In genomic region chr14:100906420-100906819, GRCh38 we compare ENCODE assay signal across 15 cellular contexts. TPM values are rescaled to one million over a fixed set of nuclear protein-coding genes. Genes with fewer than 3 reads are reported as not detected.
DNase-seq lines count a peak whose midpoint lies in the region; ATAC-seq, FAIRE-seq and TF ChIP-seq lines count a peak whose summit lies in the region.
"Had no signal": no experiment of that assay in that cellular context is flagged by ENCODE, and none has a peak within 500 bp of the region (broad histone marks: within the 10 kb centered on the region; RNA-seq: fewer than 3 reads in every experiment).

No MANE protein-coding gene starts in this region.

- H2AFZ ChIP-seq in endothelial cell of umbilical vein (ENCODE audit: low read depth, low read length): no peak overlapping the region

- H3K27me3 ChIP-seq in cardiac muscle cell (peaks cover 35% of the 10 kb centered on the region), endothelial cell of umbilical vein (ENCODE audit: control insufficient read depth in 2 of 2, insufficient read depth in 2 of 2, low read length in 2 of 2) (peaks cover 0 to 3% of the 10 kb centered on the region in 2 experiments), testis (no peaks in the 10 kb centered on the region)
- H3K27me3 ChIP-seq: SJSA1 had no signal

- no peak overlapping the region for H3K4me2 ChIP-seq in endothelial cell of umbilical vein (ENCODE audit: insufficient read depth, low read length)

- H3K4me3 ChIP-seq in cardiac muscle cell: no peak overlapping the region
- no peak overlapping the region for H3K4me3 ChIP-seq in endothelial cell of umbilical vein (replicated peaks in 1 of 3; ENCODE audit: insufficient read depth in 1 of 3, low read depth in 1 of 3, low read length in 3 of 3)
- no peak overlapping the region for H3K4me3 ChIP-seq in testis
- H3K4me3 ChIP-seq: SJSA1 had no signal

- no TSS peak for BruUV-seq in endothelial cell of umbilical vein (replicated peaks; lab: Mats Ljungman, UMichigan)

- WGBS in testis, 2 donors: 77 to 94% methylated on average over 3 to 6 of the region's 6 CpGs

- TF ChIP-seq CTCF in cardiac muscle cell (IDR thresholded peaks at IDR 0.05; ENCODE audit: low read depth, low read length) (peak; percentile 10), endothelial cell of umbilical vein (IDR thresholded peaks at IDR 0.05; ENCODE audit: extremely low read depth in 1 of 2, insufficient read depth in 1 of 2, low read depth in 1 of 2, low read length in 2 of 2) (peak; percentile 23 to 28), testis (IDR thresholded peaks at IDR 0.05) (no peak)

- intact Hi-C loops in cardiac septum (cut with DNase I) (no loop called here), endothelial cell of umbilical vein (cut with micrococcal nuclease) (loop anchor here (1.0 kb wide), 1 partner anchor 329 kb away; no protein-coding TSS in a partner anchor), testis (cut with DNase I; ENCODE audit: low total_unique reads) (no loop called here)

- dilution Hi-C loops in endothelial cell of umbilical vein (cut with MboI; ENCODE audit: extremely low pct_ligation_motif_present, low sequenced_read_pairs): no loop called here

- H3K27ac ChIP-seq in cardiac muscle cell (no peak overlapping the region), endothelial cell of umbilical vein (ENCODE audit: insufficient read depth, low read depth, low read length) (no peak overlapping the region), testis (no peak overlapping the region)
- H3K27ac ChIP-seq: SJSA1 had no signal

- no peaks in the 10 kb centered on the region for H3K79me2 ChIP-seq in endothelial cell of umbilical vein (ENCODE audit: control insufficient read depth, insufficient read depth, low read length)

- CTCF ChIA-PET in endothelial cell of umbilical vein (lab: Charles Lee): interaction anchor here (1.4 to 3.2 kb wide), 2 partner anchors 233 to 329 kb away, joined by 3 to 41 read pairs; no protein-coding TSS in a partner anchor

- no peaks in the 10 kb centered on the region for H3K9me3 ChIP-seq in cardiac muscle cell (ENCODE audit: low read depth)
- no peaks in the 10 kb centered on the region for H3K9me3 ChIP-seq in endothelial cell of umbilical vein (replicated peaks; ENCODE audit: control insufficient read depth, insufficient read depth, low read length)
- H3K9me3 ChIP-seq in testis: no peaks in the 10 kb centered on the region
- H3K9me3 ChIP-seq: SJSA1 had no signal

- H3K4me1 ChIP-seq in cardiac muscle cell (ENCODE audit: low read depth) (peaks cover 5% of the 10 kb centered on the region), endothelial cell of umbilical vein (ENCODE audit: control insufficient read depth, extremely low read depth, insufficient read depth, low read length) (no peaks in the 10 kb centered on the region), testis (peaks cover 3% of the 10 kb centered on the region)
- H3K4me1 ChIP-seq: SJSA1 had no signal

- POLR2A ChIA-PET in endothelial cell of umbilical vein (lab: Charles Lee): no interaction called here

- ATAC-seq in GM21717 (IDR thresholded peaks at IDR 0.05; ENCODE audit: unreplicated experiment): no peak
- ATAC-seq: stimulated activated memory B cell treated with anti-CD40 and anti-IgM and Interleukin-4, amounts not matched to agents 10 μg/mL and 1 μg/mL and 100 μg/mL, for 72 hours had no signal

- H3K9me1 ChIP-seq in endothelial cell of umbilical vein (replicated peaks; ENCODE audit: control insufficient read depth, extremely low read depth, insufficient read depth, low read length): no peaks in the 10 kb centered on the region

- DNase-seq in cardiac muscle cell (ENCODE audit: low read depth in 1 of 2, low spot score in 1 of 2) (peak in 1 of 2 donors; percentile 24), cardiac septum (ENCODE audit: low spot score) (no peak), NCI-H69 (lab: John Stamatoyannopoulos, UW) (peak; percentile 21), endothelial cell of umbilical vein (ENCODE audit: low read depth, low spot score) (no peak), testis (peak; percentile 13), NCI-H510A (lab: John Stamatoyannopoulos, UW) (no peak), SW 1271 (lab: John Stamatoyannopoulos, UW) (no peak)
- DNase-seq: activated CD4-positive, alpha-beta memory T cell treated with anti-CD3 and anti-CD28 coated beads for 36 hours; CD4-positive, alpha-beta memory T cell; NCI-H345; occipital lobe had no signal

- no peaks in the 10 kb centered on the region for H4K20me1 ChIP-seq in endothelial cell of umbilical vein (replicated peaks; ENCODE audit: control insufficient read depth, extremely low read depth, insufficient read depth, low read length)

- no peak overlapping the region for H3K9ac ChIP-seq in endothelial cell of umbilical vein (replicated peaks; ENCODE audit: extremely low read depth, insufficient read depth, low read length)

- H3K36me3 ChIP-seq in cardiac muscle cell (no peaks in the 10 kb centered on the region), endothelial cell of umbilical vein (ENCODE audit: control insufficient read depth in 2 of 2, extremely low read depth in 1 of 2, insufficient read depth in 2 of 2, low read length in 2 of 2) (peaks cover 0 to 31% of the 10 kb centered on the region in 2 experiments), testis (ENCODE audit: low read depth, missing control alignments) (no peaks in the 10 kb centered on the region)

- no peak for TF ChIP-seq POLR2A in endothelial cell of umbilical vein (IDR thresholded peaks at IDR 0.05; ENCODE audit: low read depth, low read length)
- no peak for TF ChIP-seq POLR2A in testis (IDR thresholded peaks at IDR 0.05)

- FAIRE-seq in endothelial cell of umbilical vein (lab: Jason Lieb, UNC): no peak

TF ChIP-seq in endothelial cell of umbilical vein, 7 proteins besides CTCF, POLR2A, EP300 and RAD21:
- no peak for TF ChIP-seq FOS (IDR thresholded peaks at IDR 0.05; ENCODE audit: borderline replicate concordance, insufficient read depth, low read length)
- no peak for TF ChIP-seq MAX (IDR thresholded peaks at IDR 0.05; ENCODE audit: insufficient read depth, insufficient read length)
- no peak for TF ChIP-seq JUN (IDR thresholded peaks at IDR 0.05; ENCODE audit: borderline replicate concordance, insufficient read depth, insufficient read length, low read depth)
TF ChIP-seq in endothelial cell of umbilical vein: peak in this region for 0.

RNA-seq across cellular contexts. Expression of gene RTL1, which starts 2.9 kb away (rescaled TPM):
- total RNA-seq in cardiac muscle cell (0.04 and 0.15 TPM in 2 replicates), cardiac septum (not detected), endothelial cell of umbilical vein (not detected in 2 replicates), testis (1 to 10 TPM in 1 of 2 donors, under 1 TPM in 1; 0.94 to 1.2 TPM)
- polyA plus RNA-seq in cardiac muscle cell (0.02 TPM in 1 of 2 replicates, not detected in the other), endothelial cell of umbilical vein (not detected in 2 replicates), testis (ENCODE audit: insufficient read depth, low read depth, low replicate concordance) (0.34 TPM)
- polyA plus RNA-seq in endothelial cell of umbilical vein (2011; cell fraction: cytosol; rRNA removed): not detected in 2 replicates
- not detected in 2 replicates for polyA plus RNA-seq in endothelial cell of umbilical vein (2011; cell fraction: nucleus; rRNA removed)
- 0.13 and 0.18 TPM in 2 replicates for polyA plus RNA-seq in endothelial cell of umbilical vein (2012)
- polyA minus RNA-seq in endothelial cell of umbilical vein: 0.04 TPM in 1 of 2 replicates, not detected in the other
- not detected for polyA minus RNA-seq in endothelial cell of umbilical vein (2011; cell fraction: cytosol; rRNA and poly(A)+ RNA removed)
- not detected in 2 replicates for polyA minus RNA-seq in endothelial cell of umbilical vein (2011; cell fraction: nucleus; rRNA and poly(A)+ RNA removed)
- total RNA-seq: activated CD4-positive, alpha-beta memory T cell treated with anti-CD3 and anti-CD28 coated beads for 36 hours; CD4-positive, alpha-beta memory T cell; occipital lobe; SJSA1 had no signal
- polyA plus RNA-seq: CD4-positive, alpha-beta memory T cell; IgD-negative memory B cell had no signal

Comparison
In these comparisons a context has a peak if more than half of its experiments do, and no peak if none do; other contexts are left out.
1. DNase-seq: peak in NCI-H69 (single experiment) and testis (single experiment); none in cardiac septum (single experiment), endothelial cell of umbilical vein (single experiment), NCI-H510A (single experiment) and SW 1271 (0 of 2).
2. CTCF ChIP-seq: peak in cardiac muscle cell (single experiment) and endothelial cell of umbilical vein (2 of 2); none in testis (0 of 3).